Comparison of ENCODE assay signal across 25 cellular contexts in the genomic region with DNA sequence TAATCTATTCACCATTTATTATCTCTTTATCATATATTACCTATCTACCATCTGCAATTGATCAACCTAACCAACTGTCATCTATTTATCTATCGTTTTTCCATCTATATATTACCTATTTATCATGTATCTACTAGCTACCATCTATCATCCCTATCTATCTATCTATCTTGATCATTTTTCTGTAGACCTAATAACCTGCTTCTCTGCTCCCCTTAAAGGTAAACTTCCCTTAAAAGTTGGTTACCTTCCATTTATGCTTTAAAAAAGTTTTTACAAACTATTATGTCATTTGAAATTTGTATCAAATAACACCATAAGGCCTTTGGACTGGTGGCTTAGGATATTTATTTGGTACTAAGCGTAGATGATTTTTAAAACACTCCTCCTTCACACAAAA.
"Had no signal": no experiment of that assay in that cellular context is flagged by ENCODE, and none has a peak within 500 bp of the region (broad histone marks: within the 10 kb centered on the region; RNA-seq: fewer than 3 reads in every experiment).

No MANE protein-coding gene starts in this region.

- H3K4me3 ChIP-seq: colonic mucosa, coronary artery, dorsolateral prefrontal cortex, esophagus muscularis mucosa, esophagus squamous epithelium, gastrocnemius medialis, gastroesophageal sphincter, heart left ventricle, heart right ventricle, hepatocyte had no signal

- H3K27ac Mint-ChIP-seq: dendritic cell treated with granulocyte-macrophage colony-stimulating factor and Interleukin-4, amounts not matched to agents 40 ng/mL and 50 ng/mL, for 4 days; effector memory CD8-positive, alpha-beta T cell; endodermal cell had no signal

- H3K4me3 Mint-ChIP-seq: dendritic cell treated with granulocyte-macrophage colony-stimulating factor and Interleukin-4, amounts not matched to agents 40 ng/mL and 50 ng/mL, for 4 days; effector memory CD8-positive, alpha-beta T cell; endodermal cell had no signal

- DNase-seq: colonic mucosa; cortex of kidney; dermis blood vessel endothelial cell; dorsolateral prefrontal cortex; effector CD4-positive, alpha-beta T cell; effector CD8-positive, alpha-beta T cell; effector memory CD4-positive, alpha-beta T cell; effector memory CD8-positive, alpha-beta T cell; endodermal cell; erythroblast; esophagus squamous epithelium; foreskin fibroblast; foreskin keratinocyte; foreskin melanocyte; gastrocnemius medialis; glutamatergic neuron; heart left ventricle; heart right ventricle had no signal

- ATAC-seq: effector memory CD8-positive, alpha-beta T cell; esophagus mucosa; foreskin keratinocyte; gastrocnemius medialis; gastroesophageal sphincter; heart left ventricle; heart right ventricle had no signal

- H3K27me3 ChIP-seq: colonic mucosa, dorsolateral prefrontal cortex, esophagus squamous epithelium, foreskin keratinocyte, gastrocnemius medialis, hepatocyte had no signal

- H3K27ac ChIP-seq: colonic mucosa, coronary artery, dorsolateral prefrontal cortex, epithelial cell of prostate, esophagus muscularis mucosa, foreskin keratinocyte, gastrocnemius medialis, gastroesophageal sphincter, heart left ventricle, heart right ventricle, hepatocyte had no signal

- H3K4me1 ChIP-seq: colonic mucosa, esophagus muscularis mucosa, foreskin keratinocyte, gastrocnemius medialis, gastroesophageal sphincter, heart left ventricle, heart right ventricle had no signal

- H3K36me3 ChIP-seq: colonic mucosa, esophagus muscularis mucosa, esophagus squamous epithelium, gastrocnemius medialis, gastroesophageal sphincter, heart left ventricle, heart right ventricle had no signal

- H3K9me3 ChIP-seq: colonic mucosa, esophagus squamous epithelium, gastrocnemius medialis, gastroesophageal sphincter had no signal

- H3K9me3 Mint-ChIP-seq: dendritic cell treated with granulocyte-macrophage colony-stimulating factor and Interleukin-4, amounts not matched to agents 40 ng/mL and 50 ng/mL, for 4 days; effector memory CD8-positive, alpha-beta T cell had no signal
